ENCODE assay signal across 9 cellular contexts in the genomic region with DNA sequence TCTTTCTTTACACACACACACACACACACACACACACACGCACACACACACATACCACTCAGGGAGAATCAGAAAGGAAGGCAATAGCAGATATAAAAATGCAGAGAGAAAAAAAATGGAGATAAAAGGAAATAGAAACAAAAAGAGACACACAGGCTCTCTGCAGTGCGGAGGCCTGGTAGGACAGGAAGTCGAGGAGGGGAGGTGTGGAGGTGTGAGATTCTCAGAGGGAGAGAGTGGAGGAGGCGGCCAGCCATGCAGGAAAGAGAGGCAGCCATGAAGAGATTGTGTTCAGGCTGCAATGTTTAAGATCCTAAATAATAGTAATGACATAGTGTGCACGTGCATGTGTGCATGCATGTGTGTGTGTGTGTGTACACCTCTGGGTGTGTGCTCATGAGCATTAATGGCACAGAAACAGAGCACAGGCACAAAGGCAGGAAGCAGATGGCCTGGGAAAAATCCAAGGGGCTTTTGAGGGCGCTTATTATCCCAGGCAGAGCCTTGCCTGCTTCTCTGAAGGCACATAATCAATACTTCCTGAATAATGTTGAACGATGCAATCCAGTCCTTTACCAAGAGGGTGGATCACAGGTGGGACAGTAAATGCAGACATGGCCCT.
A peak's percentile ranks its signal among the peaks of the same experiment; 100 is the strongest.
DNase-seq lines count a peak whose midpoint lies in the region; ATAC-seq and TF ChIP-seq lines count a peak whose summit lies in the region.
"Had no signal": no experiment of that assay in that cellular context is flagged by ENCODE, and none has a peak within 500 bp of the region (broad histone marks: within the 10 kb centered on the region; RNA-seq: fewer than 3 reads in every experiment).

No MANE protein-coding gene starts in this region.

- H3K4me1 Mint-ChIP-seq in activated CD8-positive, alpha-beta T cell treated with anti-CD3 and anti-CD28 coated beads, Interleukin-2, amount 10 ng/mL, durations not matched to agents 7 days and 5 days (ENCODE audit: low read depth), result peaks cover 26% of the 10 kb centered on the region

- DNase-seq in BE2C (peak; percentile 26), kidney glomerular epithelial cell (lab: John Stamatoyannopoulos, UW) (peak; percentile 11), MV-4-11 (lab: John Stamatoyannopoulos, UW) (no peak), NCI-H1092 (lab: John Stamatoyannopoulos, UW) (no peak)
- DNase-seq in activated CD8-positive, alpha-beta T cell treated with anti-CD3 and anti-CD28 coated beads, Interleukin-2, amount 10 ng/mL, durations not matched to agents 7 days and 5 days, result peak; percentile 71
- DNase-seq: DMS79 had no signal

- no peaks in the 10 kb centered on the region for H3K9me3 Mint-ChIP-seq in activated CD8-positive, alpha-beta T cell treated with anti-CD3 and anti-CD28 coated beads, Interleukin-2, amount 10 ng/mL, durations not matched to agents 7 days and 5 days (ENCODE audit: insufficient read depth)

- H3K4me3 Mint-ChIP-seq in activated CD8-positive, alpha-beta T cell treated with anti-CD3 and anti-CD28 coated beads, Interleukin-2, amount 10 ng/mL, durations not matched to agents 7 days and 5 days, result no peak overlapping the region

- TF ChIP-seq CTCF in BE2C (IDR thresholded peaks at IDR 0.05; ENCODE audit: low read depth, low read length), result no peak

- peak overlapping the region; percentile 88 for H3K27ac Mint-ChIP-seq in activated CD8-positive, alpha-beta T cell treated with anti-CD3 and anti-CD28 coated beads, Interleukin-2, amount 10 ng/mL, durations not matched to agents 7 days and 5 days

- peaks cover 8% of the 10 kb centered on the region for H3K27me3 Mint-ChIP-seq in activated CD8-positive, alpha-beta T cell treated with anti-CD3 and anti-CD28 coated beads, Interleukin-2, amount 10 ng/mL, durations not matched to agents 7 days and 5 days (ENCODE audit: low read depth)

- POLR2A ChIA-PET in activated CD8-positive, alpha-beta T cell treated with anti-CD3 and anti-CD28 coated beads, Interleukin-2, amount 10 ng/mL, durations not matched to agents 7 days and 5 days (lab: Charles Lee), result no interaction called here

- H3K27me3 ChIP-seq in BE2C, result no peaks in the 10 kb centered on the region

- H3K9me3 ChIP-seq in BE2C, result no peaks in the 10 kb centered on the region; the same call in 1 of the 2 replicates

- peaks cover 16% of the 10 kb centered on the region for H3K4me1 ChIP-seq in BE2C

- no peak overlapping the region for H3K4me3 ChIP-seq in BE2C (ENCODE audit: low read depth, low read length)

- H3K36me3 ChIP-seq in BE2C, result no peaks in the 10 kb centered on the region

- ATAC-seq in GM19395 (IDR thresholded peaks at IDR 0.05; ENCODE audit: unreplicated experiment) (peak; percentile 53), GM18861 (IDR thresholded peaks at IDR 0.05; ENCODE audit: unreplicated experiment) (no peak), HG02623 (IDR thresholded peaks at IDR 0.05; ENCODE audit: unreplicated experiment) (no peak)
- peak; percentile 97 for ATAC-seq in activated CD8-positive, alpha-beta T cell treated with anti-CD3 and anti-CD28 coated beads, Interleukin-2, amount 10 ng/mL, durations not matched to agents 7 days and 5 days

- CTCF ChIA-PET in activated CD8-positive, alpha-beta T cell treated with anti-CD3 and anti-CD28 coated beads, Interleukin-2, amount 10 ng/mL, durations not matched to agents 7 days and 5 days (lab: Charles Lee), result no interaction called here

- no peaks in the 10 kb centered on the region for H3K36me3 Mint-ChIP-seq in activated CD8-positive, alpha-beta T cell treated with anti-CD3 and anti-CD28 coated beads, Interleukin-2, amount 10 ng/mL, durations not matched to agents 7 days and 5 days (ENCODE audit: low read depth)

Comparison
In these comparisons a context has a peak if more than half of its experiments do, and no peak if none do; other contexts are left out.
1. DNase-seq: peak in BE2C (single experiment), activated CD8-positive, alpha-beta T cell treated with anti-CD3 and anti-CD28 coated beads, Interleukin-2, amount 10 ng/mL, durations not matched to agents 7 days and 5 days (single experiment) and kidney glomerular epithelial cell (single experiment); none in MV-4-11 (single experiment) and NCI-H1092 (single experiment).
2. ATAC-seq: peak in GM19395 (single experiment) and activated CD8-positive, alpha-beta T cell treated with anti-CD3 and anti-CD28 coated beads, Interleukin-2, amount 10 ng/mL, durations not matched to agents 7 days and 5 days (single experiment); none in GM18861 (single experiment) and HG02623 (single experiment).